Comparison of ENCODE assay signal across 18 cellular contexts in genomic region chr7:140485463-140486265, GRCh38. TPM values are rescaled to one million over a fixed set of nuclear protein-coding genes. Genes with fewer than 3 reads are reported as not detected.
A peak's percentile ranks its signal among the peaks of the same experiment; 100 is the strongest.
DNase-seq lines count a peak whose midpoint lies in the region; ATAC-seq, FAIRE-seq and TF ChIP-seq lines count a peak whose summit lies in the region.
"Had no signal": no experiment of that assay in that cellular context is flagged by ENCODE, and none has a peak within 500 bp of the region (broad histone marks: within the 10 kb centered on the region; RNA-seq: fewer than 3 reads in every experiment).

No MANE protein-coding gene starts in this region.

- H3K27ac ChIP-seq in K562 (ENCODE audit: extremely low read depth, low read depth, low read length) (no peak overlapping the region), keratinocyte (ENCODE audit: control insufficient read depth, insufficient read depth, low read length) (no peak overlapping the region), small intestine (ENCODE audit: low read depth in 1 of 2, low read length in 1 of 2) (peak overlapping the region in 1 of 2 donors; percentile 56)
- H3K27ac ChIP-seq: vagina had no signal

- no peaks in the 10 kb centered on the region for H3K27me3 ChIP-seq in K562 (ENCODE audit: control insufficient read depth in 2 of 2, insufficient read depth in 2 of 2, low read length in 2 of 2)
- H3K27me3 ChIP-seq in keratinocyte (ENCODE audit: control insufficient read depth, extremely low read depth, insufficient read depth, low read length) = no peaks in the 10 kb centered on the region
- H3K27me3 ChIP-seq in small intestine (ENCODE audit: control insufficient read depth in 2 of 2, insufficient read depth in 2 of 2, low read length in 2 of 2) = no peaks in the 10 kb centered on the region
- H3K27me3 ChIP-seq: stomach, vagina had no signal

- intact Hi-C loops in K562 (cut with micrococcal nuclease) = no loop called here

- in situ Hi-C loops in K562 (cut with MboI) = no loop called here

- no peaks in the 10 kb centered on the region for H3K9me3 ChIP-seq in K562 (replicated peaks; ENCODE audit: control insufficient read depth, insufficient read depth, low read depth, low read length)
- no peaks in the 10 kb centered on the region for H3K9me3 ChIP-seq in keratinocyte (ENCODE audit: control insufficient read depth, low read depth, low read length)
- H3K9me3 ChIP-seq in small intestine (ENCODE audit: control insufficient read depth, low read depth) = no peaks in the 10 kb centered on the region
- H3K9me3 ChIP-seq: stomach, vagina had no signal

- WGBS in K562 (ENCODE audit: insufficient coverage, low coverage, missing lambda C conversion rate) = 61% methylated on average over 14 of the region's 14 CpGs
- 38 to 67% (median 55%) methylated on average over 14 of the region's 14 CpGs for WGBS in small intestine, 3 donors

- POLR2A ChIA-PET in K562 (lab: Yijun Ruan, JAX) = interaction anchor here (5.7 kb wide), 1 partner anchor 8 kb away, joined by 44 read pairs; the partner anchor contains the start of gene MKRN1

- FAIRE-seq in K562 (lab: Jason Lieb, UNC) = no peak
- no peak for FAIRE-seq in keratinocyte (lab: Jason Lieb, UNC)
- no peak for FAIRE-seq in small intestine (lab: Jason Lieb, UNC)
- FAIRE-seq in RCC 7860 (lab: Jason Lieb, UNC) = no peak
- FAIRE-seq in HTR-8/SVneo (lab: Jason Lieb, UNC) = no peak

- dilution Hi-C loops in keratinocyte (cut with MboI; ENCODE audit: extremely low pct_ligation_motif_present, low sequenced_read_pairs) = no loop called here

- H3K9me1 ChIP-seq in K562 (ENCODE audit: control insufficient read depth, insufficient read depth, low read length) (no peaks in the 10 kb centered on the region), keratinocyte (ENCODE audit: control insufficient read depth, extremely low read depth, insufficient read depth, low read length) (no peaks in the 10 kb centered on the region)

- H3K9ac ChIP-seq in K562 (ENCODE audit: insufficient read depth in 1 of 2, low read depth in 2 of 2, low read length in 2 of 2) = no peak overlapping the region
- H3K9ac ChIP-seq in keratinocyte (ENCODE audit: control insufficient read depth, extremely low read depth, insufficient read depth, low read length) = no peak overlapping the region

- TF ChIP-seq RAD21 in Ishikawa (IDR thresholded peaks at IDR 0.05; ENCODE audit: low read depth) = no peak
- TF ChIP-seq RAD21 in K562 (CRISPR knock-in tag; conservative IDR thresholded peaks at IDR 0.05 in 1 of 2, IDR thresholded peaks at IDR 0.05 in 1 of 2) = no peak

- peak; percentile 59 to 63 (median 60) for DNase-seq in K562 (ENCODE audit: extremely low read depth in 1 of 4, low spot score in 3 of 4)
- no peak for DNase-seq in keratinocyte (ENCODE audit: low read depth, low spot score)
- DNase-seq in small intestine = peak; percentile 41
- DNase-seq in RCC 7860 (ENCODE audit: low spot score) = no peak
- no peak for DNase-seq in HTR-8/SVneo (ENCODE audit: insufficient read length, low spot score)
- no peak for DNase-seq in kidney glomerular epithelial cell (lab: John Stamatoyannopoulos, UW)
- DNase-seq: C1 segment of cervical spinal cord, EL, HCEC 1CT, Kasumi-1, mesenchymal stem cell, NCI-H187 treated with DMSO at 0.1 percent for 48 hours, NCI-H526 treated with DMSO at 0.1 percent for 48 hours, stomach had no signal

- TF ChIP-seq CTCF in K562 (IDR thresholded peaks at IDR 0.05 in 2 of 3, conservative IDR thresholded peaks at IDR 0.05 in 1 of 3; ENCODE audit: insufficient read depth in 2 of 3, low read depth in 1 of 3, low read length in 3 of 3) (no peak), keratinocyte (optimal IDR thresholded peaks at IDR 0.05 in 1 of 3, IDR thresholded peaks at IDR 0.05 in 1 of 3, conservative IDR thresholded peaks at IDR 0.05 in 1 of 3; ENCODE audit: extremely low read depth in 1 of 3, insufficient read depth in 2 of 3, low read length in 3 of 3) (no peak)

- BruUV-seq in K562 (replicated peaks; lab: Mats Ljungman, UMichigan) = no TSS peak

- TF ChIP-seq EP300 in Ishikawa (IDR thresholded peaks at IDR 0.05; ENCODE audit: borderline replicate concordance) (no peak), K562 (IDR thresholded peaks at IDR 0.05; ENCODE audit: low read length) (no peak)

- no peak overlapping the region for H3K4me3 ChIP-seq in K562
- H3K4me3 ChIP-seq in keratinocyte (ENCODE audit: control insufficient read depth in 2 of 3, extremely low read depth in 1 of 3, insufficient read depth in 2 of 3, low read depth in 1 of 3, low read length in 3 of 3) = peak overlapping the region in 1 of 3 experiments; percentile 19
- H3K4me3 ChIP-seq in small intestine (ENCODE audit: low read depth in 1 of 2, low read length in 2 of 2) = no peak overlapping the region
- H3K4me3 ChIP-seq: stomach, vagina had no signal

- peak; percentile 10; the same call in 1 of the 3 replicates for ATAC-seq in K562
- ATAC-seq: activated naive CD4-positive, alpha-beta T cell treated with anti-CD3 and anti-CD28 coated beads, Interleukin-2, amount 50 U/mL, for 72 hours; Panc1 had no signal

- H4K20me1 ChIP-seq in K562 (replicated peaks; ENCODE audit: control insufficient read depth, insufficient read depth, low read length) (no peaks in the 10 kb centered on the region), keratinocyte (ENCODE audit: control insufficient read depth, extremely low read depth, insufficient read depth, low read length) (no peaks in the 10 kb centered on the region)

- H3K4me1 ChIP-seq in K562 (replicated peaks in 1 of 2; ENCODE audit: control insufficient read depth in 2 of 2, insufficient read depth in 2 of 2, low read length in 2 of 2) (peaks cover 34 to 41% of the 10 kb centered on the region in 2 experiments), keratinocyte (ENCODE audit: control insufficient read depth, extremely low read depth, insufficient read depth, low read length) (peaks cover 6% of the 10 kb centered on the region), small intestine (ENCODE audit: control insufficient read depth in 2 of 2, insufficient read depth in 1 of 2, low read depth in 1 of 2, low read length in 1 of 2) (no peaks in the 10 kb centered on the region)
- H3K4me1 ChIP-seq: stomach had no signal

- CTCF ChIA-PET in K562 (lab: Yijun Ruan, JAX; ENCODE audit: low intra/inter-chr PET ratio) = no interaction called here

- H2AFZ ChIP-seq in K562 (ENCODE audit: low read depth, low read length) (peak overlapping the region; percentile 43), keratinocyte (ENCODE audit: control insufficient read depth, low read length) (peak overlapping the region; percentile 74)

- H3K36me3 ChIP-seq in K562 (ENCODE audit: control insufficient read depth, insufficient read depth, low read length) = no peaks in the 10 kb centered on the region
- H3K36me3 ChIP-seq in keratinocyte (ENCODE audit: control insufficient read depth in 2 of 2, extremely low read depth in 1 of 2, insufficient read depth in 2 of 2, low read length in 2 of 2) = no peaks in the 10 kb centered on the region
- H3K36me3 ChIP-seq in small intestine (ENCODE audit: control insufficient read depth in 2 of 2, insufficient read depth in 2 of 2, low read length in 2 of 2) = no peaks in the 10 kb centered on the region
- H3K36me3 ChIP-seq: stomach, vagina had no signal

- H3K79me2 ChIP-seq in K562 (ENCODE audit: control insufficient read depth, insufficient read depth, low read length) (no peaks in the 10 kb centered on the region), keratinocyte (ENCODE audit: control insufficient read depth, insufficient read depth, low read length) (no peaks in the 10 kb centered on the region)

- H3K4me2 ChIP-seq in K562 (ENCODE audit: insufficient read depth, low read length) = no peak overlapping the region
- H3K4me2 ChIP-seq in keratinocyte (ENCODE audit: control insufficient read depth, extremely low read depth, insufficient read depth, low read depth, low read length) = peak overlapping the region; percentile 9

- TF ChIP-seq POLR2A in K562 (conservative IDR thresholded peaks at IDR 0.05) = no peak

TF ChIP-seq in K562, 482 proteins besides CTCF, POLR2A, EP300 and RAD21 (continues in another document):
- TF ChIP-seq KDM1A (IDR thresholded peaks at IDR 0.05) = peak; percentile 77 to 81; a peak in 3 of 4 replicates

RNA-seq across cellular contexts. Expression of gene MKRN1, which starts 6.4 kb away (rescaled TPM):
- total RNA-seq in K562 (2011; cell fraction: chromatin; rRNA removed; ENCODE audit: low replicate concordance) = 105 and 157 TPM in 2 replicates
- total RNA-seq in K562 (2011; cell fraction: nucleolus; rRNA removed) = 62.0 and 63.3 TPM in 2 replicates
- total RNA-seq in K562 (2011; cell fraction: nucleoplasm; rRNA removed) = 108 and 126 TPM in 2 replicates
- total RNA-seq in K562 (2014; rRNA removed) = 60.7 and 73.9 TPM in 2 replicates
- 82.0 and 92.2 TPM in 2 replicates for total RNA-seq in K562 (2014; rRNA removed; fragmentation: Illumina TruSeq; extraction: Trizol)
- total RNA-seq in K562 (2015; rRNA removed; fragmentation: Illumina TruSeq; extraction: Trizol) = 79.0 and 87.1 TPM in 2 replicates
- 70.7 and 87.5 TPM in 2 replicates for total RNA-seq in K562 (2021)
- 72.4 and 87.9 TPM in 2 replicates for polyA plus RNA-seq in K562 (2011; rRNA removed)
- polyA plus RNA-seq in K562 (2011; cell fraction: cytosol; rRNA removed) = 48.3 and 81.3 TPM in 2 replicates
- polyA plus RNA-seq in K562 (2011; cell fraction: nucleus; rRNA removed) = 55.8 and 88.3 TPM in 2 replicates
- polyA plus RNA-seq in K562 (2012) = 75.1 and 81.2 TPM in 2 replicates
- polyA plus RNA-seq in K562 (2014; fragmentation: Illumina TruSeq; extraction: Trizol) = 80.8 and 90.3 TPM in 2 replicates
- 10 to 100 TPM; 30.5 to 33.5 TPM for polyA plus RNA-seq in K562 (2014; fragmentation: Nextera tagmentation; extraction: Ambion mirVana)
- polyA plus RNA-seq in K562 (2014; rRNA removed) = 75.8 and 76.0 TPM in 2 replicates
- 120 and 131 TPM in 2 replicates for polyA minus RNA-seq in K562 (2011; rRNA and poly(A)+ RNA removed)
- 38.2 and 52.5 TPM in 2 replicates for polyA minus RNA-seq in K562 (2011; cell fraction: cytosol; rRNA and poly(A)+ RNA removed)
- 30.3 and 62.9 TPM in 2 replicates for polyA minus RNA-seq in K562 (2011; cell fraction: nucleus; rRNA and poly(A)+ RNA removed)
- 43.1 to 52.9 TPM (median 50.4 TPM) in 3 replicates for polyA plus RNA-seq in keratinocyte
- polyA plus RNA-seq in keratinocyte (2011; ENCODE audit: low read depth) = 116 TPM
- 43.0 and 51.3 TPM in 2 replicates for polyA plus RNA-seq in keratinocyte (2011; cell fraction: cytosol; rRNA removed)
- polyA plus RNA-seq in keratinocyte (2011; cell fraction: nucleus; rRNA removed) = 43.4 and 50.5 TPM in 2 replicates
- polyA plus RNA-seq in keratinocyte (2012; ENCODE audit: low replicate concordance) = 58.7 and 95.6 TPM in 2 replicates
- 40.4 to 73.4 TPM (median 57.1 TPM) in 3 replicates for polyA minus RNA-seq in keratinocyte
- 40.5 TPM for polyA minus RNA-seq in keratinocyte (2011; cell fraction: cytosol; rRNA and poly(A)+ RNA removed)
- 16.5 and 30.0 TPM in 2 replicates for polyA minus RNA-seq in keratinocyte (2011; cell fraction: nucleus; rRNA and poly(A)+ RNA removed)
- polyA plus RNA-seq in small intestine = 10 to 100 TPM; 57.7 to 77.2 (median 63.0) TPM

Comparison
In these comparisons a context has a peak if more than half of its experiments do, and no peak if none do; other contexts are left out.
1. DNase-seq: peak in K562 (4 of 4) and small intestine (single experiment); none in keratinocyte (single experiment), RCC 7860 (single experiment), HTR-8/SVneo (single experiment) and kidney glomerular epithelial cell (single experiment).